ENCODE assay signal across 1 cellular context in genomic region chr11:3378426-3379423, GRCh38.
A peak's percentile ranks its signal among the peaks of the same experiment; 100 is the strongest.
TF ChIP-seq lines count a peak whose summit lies in the region.

Gene ZNF195, minus strand, starts transcription at chr11:3379146. Its CDS starts 106 bp downstream, at chr11:3379040.

TF ChIP-seq in HepG2, 621 proteins besides CTCF, POLR2A, EP300 and RAD21 (continued from another document):
- TF ChIP-seq ZNF574 (CRISPR knock-in tag; IDR thresholded peaks at IDR 0.05) (peak; percentile 89), ZNF629 (CRISPR knock-in tag; conservative IDR thresholded peaks at IDR 0.05) (peak; percentile 27; the same call in 1 of the 2 replicates), ZNF646 (CRISPR knock-in tag; IDR thresholded peaks at IDR 0.05) (no peak), BORCS8-MEF2B (CRISPR knock-in tag; IDR thresholded peaks at IDR 0.05) (peak; percentile 75; the same call in 1 of the 2 replicates), TARDBP (CRISPR knock-in tag; IDR thresholded peaks at IDR 0.05) (0 out of 2 replicates have a peak, but pooled peaks have one; percentile 63), ZNF274 (CRISPR knock-in tag; IDR thresholded peaks at IDR 0.05) (peak; percentile 89), ZNF546 (CRISPR knock-in tag; conservative IDR thresholded peaks at IDR 0.05) (no peak), AGO2 (optimal IDR thresholded peaks at IDR 0.05; ENCODE audit: low read depth, low read length) (peak; percentile 73), TAF1 (CRISPR knock-in tag; IDR thresholded peaks at IDR 0.05) (peak; percentile 96), ETV6 (CRISPR knock-in tag; conservative IDR thresholded peaks at IDR 0.05) (peak; percentile 91), ZNF768 (CRISPR knock-in tag; IDR thresholded peaks at IDR 0.05) (peak; percentile 76; the same call in 1 of the 2 replicates), ZNF24 (IDR thresholded peaks at IDR 0.05) (0 out of 2 replicates have a peak, but pooled peaks have one; percentile 47)
